Comparison of ENCODE assay signal across 31 cellular contexts in genomic region chr6:98471444-98471843, GRCh38.
A peak's percentile ranks its signal among the peaks of the same experiment; 100 is the strongest.
DNase-seq lines count a peak whose midpoint lies in the region; ATAC-seq, FAIRE-seq and TF ChIP-seq lines count a peak whose summit lies in the region.
"Had no signal": no experiment of that assay in that cellular context is flagged by ENCODE, and none has a peak within 500 bp of the region (broad histone marks: within the 10 kb centered on the region; RNA-seq: fewer than 3 reads in every experiment).

No MANE protein-coding gene starts in this region.

- H3K36me3 ChIP-seq in HepG2 (replicated peaks in 1 of 2; ENCODE audit: control insufficient read depth in 1 of 2, insufficient read depth in 2 of 2, low read length in 2 of 2): no peaks in the 10 kb centered on the region
- no peaks in the 10 kb centered on the region for H3K36me3 ChIP-seq in right lobe of liver
- H3K36me3 ChIP-seq in HEK293 (ENCODE audit: control insufficient read depth in 2 of 2, insufficient read depth in 1 of 2, low read length in 2 of 2): no peaks in the 10 kb centered on the region
- H3K36me3 ChIP-seq: BE2C; BLaER1; BLaER1 treated with 17β-estradiol and CSF1 and Interleukin-3, amounts not matched to agents 10 nM and 100 nM had no signal

- no TSS peak for BruUV-seq in HepG2 (replicated peaks; lab: Mats Ljungman, UMichigan)

- POLR2A ChIA-PET in HepG2 (lab: Yijun Ruan, JAX): no interaction called here
- POLR2A ChIA-PET in HEK293 (lab: Yijun Ruan, JAX): no interaction called here

- no peaks in the 10 kb centered on the region for H4K20me1 ChIP-seq in HepG2 (ENCODE audit: insufficient read depth, low read length)
- H4K20me1 ChIP-seq: BLaER1; BLaER1 treated with 17β-estradiol and CSF1 and Interleukin-3, amounts not matched to agents 10 nM and 100 nM had no signal

- no peak for FAIRE-seq in HepG2 (lab: Jason Lieb, UNC)
- FAIRE-seq: A204.1, A549, D721Med had no signal

- H3K4me2 ChIP-seq in HepG2 (ENCODE audit: low read depth, low read length): no peak overlapping the region
- H3K4me2 ChIP-seq: A549; BLaER1; BLaER1 treated with 17β-estradiol and CSF1 and Interleukin-3, amounts not matched to agents 10 nM and 100 nM had no signal

- DNase-seq in HepG2 (ENCODE audit: low spot score) (no peak), right lobe of liver (no peak), DMS 273 (lab: John Stamatoyannopoulos, UW; ENCODE audit: unreplicated experiment) (no peak)
- DNase-seq: 8988T; ACHN; AML-193; BE2C; C1 segment of cervical spinal cord; Caco-2; Calu3; CD4-positive, alpha-beta memory T cell; CD4-positive, alpha-beta T cell; CD4-positive, CD25-positive, alpha-beta regulatory T cell; CD8-positive, alpha-beta memory T cell; CD8-positive, alpha-beta T cell; COR-L47; DMS 273 treated with DMSO at 0.1 percent for 48 hours; DMS153; DMS53; DMS79; DMS79 treated with DMSO at 0.1 percent for 48 hours; DND-41; EL had no signal

- no peak for TF ChIP-seq CTCF in HepG2 (CRISPR knock-in tag; IDR thresholded peaks at IDR 0.05)
- TF ChIP-seq CTCF in right lobe of liver (IDR thresholded peaks at IDR 0.05): no peak
- TF ChIP-seq CTCF in HEK293 (tag by site-specific recombination; IDR thresholded peaks at IDR 0.05): no peak

- no peaks in the 10 kb centered on the region for H3K79me2 ChIP-seq in HepG2 (ENCODE audit: insufficient read depth, low read length)

- H3K4me3 ChIP-seq in HepG2 (replicated peaks in 1 of 3; ENCODE audit: insufficient read depth in 1 of 3, low read depth in 2 of 3, low read length in 3 of 3) (no peak overlapping the region), right lobe of liver (no peak overlapping the region), HEK293 (ENCODE audit: low read depth, low read length) (no peak overlapping the region)
- H3K4me3 ChIP-seq: A549; BLaER1; BLaER1 treated with 17β-estradiol and CSF1 and Interleukin-3, amounts not matched to agents 10 nM and 100 nM had no signal

- H3K9ac ChIP-seq in HepG2 (ENCODE audit: insufficient read depth, low read depth, low read length): no peak overlapping the region
- H3K9ac ChIP-seq: BLaER1; BLaER1 treated with 17β-estradiol and CSF1 and Interleukin-3, amounts not matched to agents 10 nM and 100 nM had no signal

- H3K4me1 ChIP-seq in HepG2 (ENCODE audit: insufficient read depth, low read length) (no peaks in the 10 kb centered on the region), right lobe of liver (no peaks in the 10 kb centered on the region), HEK293 (ENCODE audit: control insufficient read depth, insufficient read depth, low read length) (no peaks in the 10 kb centered on the region)
- H3K4me1 ChIP-seq: A549; BE2C; BLaER1; BLaER1 treated with 17β-estradiol and CSF1 and Interleukin-3, amounts not matched to agents 10 nM and 100 nM; Caco-2 had no signal

- TF ChIP-seq RAD21 in HepG2 (CRISPR knock-in tag; IDR thresholded peaks at IDR 0.05): no peak

- in situ Hi-C loops in HepG2 (cut with HindIII; ENCODE audit: extremely low pct_ligation_motif_present, low pct_unique_long_range_greater_than_20kb): no loop called here

- intact Hi-C loops in HepG2 (cut with micrococcal nuclease; ENCODE audit: unreplicated experiment): no loop called here
- intact Hi-C loops in right lobe of liver (cut with DNase I): no loop called here

- no peaks in the 10 kb centered on the region for H3K27me3 ChIP-seq in HepG2 (ENCODE audit: control insufficient read depth in 1 of 2, insufficient read depth in 2 of 2, low read length in 2 of 2)
- H3K27me3 ChIP-seq in right lobe of liver: no peaks in the 10 kb centered on the region
- H3K27me3 ChIP-seq: BLaER1; BLaER1 treated with 17β-estradiol and CSF1 and Interleukin-3, amounts not matched to agents 10 nM and 100 nM had no signal

- H2AFZ ChIP-seq in HepG2 (ENCODE audit: low read length): no peak overlapping the region

- H3K9me3 ChIP-seq in HepG2 (ENCODE audit: low read length) (no peaks in the 10 kb centered on the region), right lobe of liver (no peaks in the 10 kb centered on the region), HEK293 (ENCODE audit: control insufficient read depth, insufficient read depth, low read depth, low read length) (no peaks in the 10 kb centered on the region)
- H3K9me3 ChIP-seq: A549, BE2C, Caco-2 had no signal

- TF ChIP-seq POLR2A in HepG2 (IDR thresholded peaks at IDR 0.05; ENCODE audit: insufficient read depth in 1 of 2, low read depth in 2 of 2, low read length in 2 of 2): no peak
- TF ChIP-seq POLR2A in right lobe of liver (IDR thresholded peaks at IDR 0.05): no peak

- H3K27ac ChIP-seq in HepG2 (ENCODE audit: extremely low read length, insufficient read depth, low read length) (no peak overlapping the region), right lobe of liver (no peak overlapping the region), HEK293 (ENCODE audit: extremely low read depth, low read depth, low read length) (no peak overlapping the region)
- H3K27ac ChIP-seq: 22Rv1; A549; BLaER1; BLaER1 treated with 17β-estradiol and CSF1 and Interleukin-3, amounts not matched to agents 10 nM and 100 nM; C4-2B had no signal

- CTCF ChIA-PET in HepG2 (lab: Yijun Ruan, JAX; ENCODE audit: low intra/inter-chr PET ratio, low total read pairs) (no interaction called here), HEK293 (lab: Yijun Ruan, JAX) (interaction anchor here (0.8 kb wide), 1 partner anchor 417 kb away, joined by 3 read pairs; no protein-coding TSS in a partner anchor)

- ATAC-seq in HepG2 (no peak), right lobe of liver (no peak)
- ATAC-seq: A549; CD8-positive, alpha-beta T cell had no signal

- TF ChIP-seq EP300 in HepG2 (IDR thresholded peaks at IDR 0.05; ENCODE audit: low read depth in 2 of 2, low read length in 2 of 2): no peak
- TF ChIP-seq EP300 in HepG2 (CRISPR knock-in tag; IDR thresholded peaks at IDR 0.05; ENCODE audit: borderline replicate concordance): no peak

TF ChIP-seq in HepG2, 621 proteins besides CTCF, POLR2A, EP300 and RAD21:
- TF ChIP-seq ZFP90 (CRISPR knock-in tag; IDR thresholded peaks at IDR 0.05; ENCODE audit: borderline replicate concordance): no peak
- no peak for TF ChIP-seq TEAD3 (CRISPR knock-in tag; optimal IDR thresholded peaks at IDR 0.05; ENCODE audit: borderline replicate concordance)
- peak; percentile 90 for TF ChIP-seq ZNF160 (CRISPR knock-in tag; IDR thresholded peaks at IDR 0.05)
TF ChIP-seq in HepG2: peak in this region for 1.

TF ChIP-seq in HEK293, 187 proteins besides CTCF, POLR2A, EP300 and RAD21:
- no peak for TF ChIP-seq SP2 (tag by site-specific recombination; IDR thresholded peaks at IDR 0.05)
- TF ChIP-seq ZNF391 (tag by site-specific recombination; IDR thresholded peaks at IDR 0.05; ENCODE audit: borderline replicate concordance, low read depth): no peak
- no peak for TF ChIP-seq SCRT2 (tag by site-specific recombination; IDR thresholded peaks at IDR 0.05)
- peak; percentile 84 for TF ChIP-seq SETDB1 (IDR thresholded peaks at IDR 0.05; ENCODE audit: insufficient read length, low read length)
TF ChIP-seq in HEK293: peak in this region for 1.

Comparison
In these comparisons a context has a peak if more than half of its experiments do, and no peak if none do; other contexts are left out.
1. Of the 63 proteins assayed by ChIP-seq in both HepG2 and HEK293: peak only in HepG2: none; only in HEK293: SETDB1; in both: none; in neither: 62.